ENCODE assay signal across 9 cellular contexts in the genomic region with DNA sequence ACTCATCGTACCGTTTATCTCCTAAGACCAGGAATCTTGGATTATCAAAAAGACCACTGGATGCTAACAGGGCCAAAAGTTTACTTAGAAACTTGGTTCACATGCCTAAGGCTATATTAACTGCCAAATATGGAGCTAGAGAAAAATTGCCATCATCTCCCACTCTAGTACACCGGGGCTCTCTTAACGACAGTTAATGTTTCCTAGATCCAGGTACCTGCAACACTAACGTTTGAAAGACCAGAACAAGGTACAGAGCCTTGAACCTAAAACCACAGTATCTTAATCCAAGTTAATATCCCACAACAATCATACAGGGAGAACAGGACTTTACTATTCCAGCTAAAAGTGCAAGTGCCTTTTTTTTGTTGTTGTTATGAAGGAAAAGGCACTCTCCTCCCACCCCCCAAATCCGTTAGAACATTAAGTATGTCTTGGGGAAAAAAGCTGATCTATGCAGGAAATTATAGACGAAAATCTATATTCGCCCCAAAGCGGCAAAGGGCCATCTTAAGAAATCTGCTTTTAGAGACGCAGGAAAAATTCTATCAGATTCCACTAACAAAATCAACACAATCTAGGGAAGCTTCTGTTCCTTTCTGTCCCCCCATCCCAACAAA. TPM values are rescaled to one million over a fixed set of nuclear protein-coding genes. Genes with fewer than 3 reads are reported as not detected.
DNase-seq lines count a peak whose midpoint lies in the region; ATAC-seq, FAIRE-seq and TF ChIP-seq lines count a peak whose summit lies in the region.
"Had no signal": no experiment of that assay in that cellular context is flagged by ENCODE, and none has a peak within 500 bp of the region (broad histone marks: within the 10 kb centered on the region; RNA-seq: fewer than 3 reads in every experiment).

No MANE protein-coding gene starts in this region.

- FAIRE-seq in A549 (lab: Jason Lieb, UNC) (no peak), frontal cortex (lab: Jason Lieb, UNC) (no peak)
- FAIRE-seq: colon had no signal

- intact Hi-C loops in MCF 10A (cut with micrococcal nuclease): no loop called here

- peak overlapping the region; percentile 93 to 97 for H3K27ac ChIP-seq in A549
- peak overlapping the region; percentile 89 for H3K27ac ChIP-seq in HL-60 (replicated peaks)

- peak overlapping the region; percentile 97 for H3K4me3 ChIP-seq in A549
- H3K4me3 ChIP-seq in HL-60 (replicated peaks; ENCODE audit: insufficient read depth, low read length): peak overlapping the region; percentile 96

- no peak for TF ChIP-seq POLR2A in A549 (IDR thresholded peaks at IDR 0.05; ENCODE audit: low read length)

- no peaks in the 10 kb centered on the region for H3K27me3 ChIP-seq in HL-60 (ENCODE audit: insufficient read depth, poor library complexity, severe bottlenecking)

- peaks cover 27% of the 10 kb centered on the region for H3K4me1 ChIP-seq in A549

- CTCF ChIA-PET in A549 (lab: Yijun Ruan, JAX) (interaction anchor here (1.2 to 4.0 kb wide), 2 partner anchors 11 to 53 kb away, joined by 3 to 15 read pairs; partner anchors contain the start of gene USO1), MCF 10A (lab: Yijun Ruan, JAX) (interaction anchor here (0.6 to 7.3 kb wide), 3 partner anchors 49 to 83 kb away, joined by 3 to 57 read pairs (median 5); partner anchors contain the start of gene USO1)

- H3K36me3 Mint-ChIP-seq in MCF 10A (ENCODE audit: insufficient read depth, unreplicated experiment) (peaks cover 8% of the 10 kb centered on the region), mesothelial cell of epicardium (no peaks in the 10 kb centered on the region)

- H3K4me1 Mint-ChIP-seq in MCF 10A (ENCODE audit: insufficient read depth, unreplicated experiment) (peaks cover 37% of the 10 kb centered on the region), mesothelial cell of epicardium (peaks cover 52% of the 10 kb centered on the region)

- no peak for TF ChIP-seq EP300 in A549 (IDR thresholded peaks at IDR 0.05)

- peak overlapping the region; percentile 92 for H3K27ac Mint-ChIP-seq in MCF 10A (ENCODE audit: low read depth, unreplicated experiment)
- H3K27ac Mint-ChIP-seq in mesothelial cell of epicardium: peak overlapping the region; percentile 99

- POLR2A ChIA-PET in A549 (lab: Yijun Ruan, JAX): interaction anchor here (0.5 to 2.7 kb wide), 3 partner anchors 11 to 111 kb away, joined by 3 to 31 read pairs (median 4); partner anchors contain the start of gene USO1
- POLR2A ChIA-PET in MCF 10A (lab: Yijun Ruan, JAX): interaction anchor here (0.6 to 9.1 kb wide), 12 partner anchors 10 to 169 kb away, joined by 3 to 375 read pairs (median 6); partner anchors contain the start of genes RCHY1, THAP6 and USO1

- H3K27me3 Mint-ChIP-seq in MCF 10A (ENCODE audit: insufficient read depth, unreplicated experiment) (no peaks in the 10 kb centered on the region), mesothelial cell of epicardium (ENCODE audit: low read depth) (no peaks in the 10 kb centered on the region)

- TSS peak; percentile 26 for BruUV-seq in MCF 10A (replicated peaks; lab: Mats Ljungman, UMichigan)

- H3K4me3 Mint-ChIP-seq in MCF 10A (ENCODE audit: unreplicated experiment) (peak overlapping the region; percentile 93), mesothelial cell of epicardium (peak overlapping the region; percentile 99)

- no peak for TF ChIP-seq RAD21 in A549 (conservative IDR thresholded peaks at IDR 0.05 in 1 of 2, IDR thresholded peaks at IDR 0.05 in 1 of 2)

- peak overlapping the region; percentile 87 for H3K4me2 ChIP-seq in A549

- H3K9me3 Mint-ChIP-seq in MCF 10A (ENCODE audit: unreplicated experiment) (no peaks in the 10 kb centered on the region), mesothelial cell of epicardium (no peaks in the 10 kb centered on the region)

- TF ChIP-seq CTCF in A549 (IDR thresholded peaks at IDR 0.05) (no peak), HL-60 (IDR thresholded peaks at IDR 0.05; ENCODE audit: insufficient read depth, low read length) (no peak), MCF 10A (IDR thresholded peaks at IDR 0.05; ENCODE audit: unreplicated experiment) (no peak), mesothelial cell of epicardium (IDR thresholded peaks at IDR 0.05; ENCODE audit: unreplicated experiment) (no peak)

- 20% methylated on average over 10 of the region's 10 CpGs for WGBS in A549 (ENCODE audit: missing lambda C conversion rate)

- ATAC-seq in A549 (no peak), HG03045 (IDR thresholded peaks at IDR 0.05; ENCODE audit: unreplicated experiment) (no peak)

- DNase-seq in A549 (ENCODE audit: low read depth in 1 of 2, low spot score in 1 of 2) (peak in 1 of 2 experiments; percentile 1), HL-60 (ENCODE audit: low read depth in 1 of 2, low spot score in 1 of 2) (no peak), MCF 10A (ENCODE audit: unreplicated experiment) (peak; percentile 8), mesothelial cell of epicardium (ENCODE audit: low spot score in 2 of 2, unreplicated experiment in 2 of 2) (no peak), frontal cortex (ENCODE audit: low spot score in 2 of 2) (no peak), SKM-1 (lab: John Stamatoyannopoulos, UW; ENCODE audit: unreplicated experiment) (no peak), mucosa of gallbladder (ENCODE audit: low spot score) (no peak)

- no peaks in the 10 kb centered on the region for H3K9me3 ChIP-seq in A549

TF ChIP-seq in A549, 52 proteins besides CTCF, POLR2A, EP300 and RAD21:
- TF ChIP-seq CHD2 (IDR thresholded peaks at IDR 0.05; ENCODE audit: low read length, partially characterized antibody) (no peak), HOXA7 (CRISPR knock-in tag; IDR thresholded peaks at IDR 0.05) (no peak), SREBF2 (IDR thresholded peaks at IDR 0.05) (no peak), MAFK (IDR thresholded peaks at IDR 0.05; ENCODE audit: partially characterized antibody) (peak; percentile 16), NR3C1 (IDR thresholded peaks at IDR 0.05) (no peak), MAZ (IDR thresholded peaks at IDR 0.05; ENCODE audit: borderline replicate concordance, low read depth, low read length) (no peak), POLR2AphosphoS2 (conservative IDR thresholded peaks at IDR 0.05; ENCODE audit: low read length) (no peak), EHMT2 (IDR thresholded peaks at IDR 0.05; ENCODE audit: low read depth) (no peak), HMGXB4 (CRISPR knock-in tag; IDR thresholded peaks at IDR 0.05; ENCODE audit: borderline replicate concordance) (no peak)

RNA-seq across cellular contexts. Expression of gene G3BP2, which starts 1.3 kb away (rescaled TPM):
- polyA plus RNA-seq in A549 (2011; rRNA removed) (148 and 179 TPM in 2 replicates), A549 (2017; fragmentation: RNase III; extraction: RNeasy Plus Mini Kit Qiagen cat#74134 plus additional on column Dnase treatment) (142 to 159 TPM (median 158 TPM) in 3 replicates)
- polyA plus RNA-seq in A549 (2012; cell fraction: cytosol; rRNA removed): 28.9 and 32.7 TPM in 2 replicates
- 19.4 and 35.2 TPM in 2 replicates for polyA plus RNA-seq in A549 (2012; cell fraction: nucleus; rRNA removed)
- 59.4 and 64.1 TPM in 2 replicates for polyA minus RNA-seq in A549 (2011; rRNA and poly(A)+ RNA removed)
- total RNA-seq in MCF 10A (2022) (179 and 231 TPM in 2 replicates), mesothelial cell of epicardium (169 to 178 TPM (median 175 TPM) in 3 replicates), frontal cortex (472 TPM), mucosa of gallbladder (146 TPM)

RNA-seq across cellular contexts. Expression of gene CDKL2, which starts 41.6 kb away (rescaled TPM):
- polyA plus RNA-seq in A549 (2011; rRNA removed) (2.1 TPM in 2 replicates), A549 (2017; fragmentation: RNase III; extraction: RNeasy Plus Mini Kit Qiagen cat#74134 plus additional on column Dnase treatment) (0.84 to 1.00 TPM (median 0.88 TPM) in 3 replicates)
- 0.83 and 1.0 TPM in 2 replicates for polyA plus RNA-seq in A549 (2012; cell fraction: cytosol; rRNA removed)
- 0.84 and 1.3 TPM in 2 replicates for polyA plus RNA-seq in A549 (2012; cell fraction: nucleus; rRNA removed)
- 2.1 and 3.6 TPM in 2 replicates for polyA minus RNA-seq in A549 (2011; rRNA and poly(A)+ RNA removed)
- total RNA-seq in MCF 10A (2022) (0.39 and 0.42 TPM in 2 replicates), mesothelial cell of epicardium (2.1 to 3.0 TPM (median 3.0 TPM) in 3 replicates), frontal cortex (60.7 TPM), mucosa of gallbladder (2.4 TPM)

RNA-seq across cellular contexts. Expression of gene USO1, which starts 52.5 kb away (rescaled TPM):
- polyA plus RNA-seq in A549 (2011; rRNA removed): 75.6 and 97.6 TPM in 2 replicates
- 13.1 and 15.8 TPM in 2 replicates for polyA plus RNA-seq in A549 (2012; cell fraction: cytosol; rRNA removed)
- 8.5 and 12.9 TPM in 2 replicates for polyA plus RNA-seq in A549 (2012; cell fraction: nucleus; rRNA removed)
- 54.7 to 60.4 TPM (median 56.4 TPM) in 3 replicates for polyA plus RNA-seq in A549 (2017; fragmentation: RNase III; extraction: RNeasy Plus Mini Kit Qiagen cat#74134 plus additional on column Dnase treatment)
- polyA minus RNA-seq in A549 (2011; rRNA and poly(A)+ RNA removed): 26.0 and 26.6 TPM in 2 replicates
- 105 and 108 TPM in 2 replicates for total RNA-seq in MCF 10A (2022)
- total RNA-seq in mesothelial cell of epicardium: 52.8 to 53.3 TPM (median 53.1 TPM) in 3 replicates
- total RNA-seq in frontal cortex: 48.9 TPM
- 66.8 TPM for total RNA-seq in mucosa of gallbladder

Comparison
In these comparisons a context has a peak if more than half of its experiments do, and no peak if none do; other contexts are left out.
1. RNA of gene CDKL2, which starts 41.6 kb away (total RNA-seq): 60.7 TPM in frontal cortex (single experiment); 2.1 to 3.0 TPM in mesothelial cell of epicardium, 2.4 TPM in mucosa of gallbladder (single experiment) and 0.39 to 0.42 TPM in MCF 10A; every median in the first group is over 10 times any median in the second.